Comparison of ENCODE assay signal across 9 cellular contexts in the genomic region with DNA sequence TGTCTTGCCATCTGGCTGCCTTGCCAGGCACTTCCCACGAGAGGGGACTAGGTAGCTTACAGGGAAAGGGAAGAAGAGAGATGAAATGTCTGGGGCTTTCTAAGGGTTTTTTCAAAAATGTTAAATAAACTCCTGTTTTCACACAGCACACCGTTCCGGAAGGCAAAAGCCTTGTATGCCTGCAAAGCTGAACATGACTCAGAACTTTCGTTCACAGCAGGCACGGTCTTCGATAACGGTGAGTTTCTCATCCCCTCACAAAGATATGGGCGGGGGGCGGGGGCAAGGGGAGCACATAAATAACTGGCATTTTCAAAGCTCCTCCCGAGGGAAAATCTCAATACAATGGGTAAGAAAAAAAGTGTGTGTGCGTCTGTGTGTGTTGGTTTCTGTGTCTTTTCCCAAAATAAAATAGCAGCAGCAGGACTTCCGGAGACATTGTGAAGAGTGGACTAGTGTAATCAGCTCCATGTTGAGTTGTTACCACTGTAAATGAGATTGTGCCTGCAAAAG.
DNase-seq lines count a peak whose midpoint lies in the region; ATAC-seq, FAIRE-seq and TF ChIP-seq lines count a peak whose summit lies in the region.
"Had no signal": no experiment of that assay in that cellular context is flagged by ENCODE, and none has a peak within 500 bp of the region (broad histone marks: within the 10 kb centered on the region; RNA-seq: fewer than 3 reads in every experiment).

No MANE protein-coding gene starts in this region.

- FAIRE-seq in HTR-8/SVneo (lab: Jason Lieb, UNC), result no peak

- H3K4me1 ChIP-seq in GM23338 (ENCODE audit: insufficient read depth) (0 out of 2 replicates have a peak, but pooled peaks cover 5% of the 10 kb centered on the region), neuron (ENCODE audit: insufficient read depth, low read length) (peaks cover 30% of the 10 kb centered on the region)

- no peaks in the 10 kb centered on the region for H3F3A ChIP-seq in GM23338 (replicated peaks; ENCODE audit: low read depth)

- no peaks in the 10 kb centered on the region for H4K20me1 ChIP-seq in GM23338 (replicated peaks; ENCODE audit: insufficient read depth)

- peak; percentile 61 to 78 for ATAC-seq in activated T-cell treated with anti-CD3 and anti-CD28 coated beads, Interleukin-2, amount 50 U/mL, for 4 hours
- no peak for ATAC-seq in GM23338

- H3K4me3 Mint-ChIP-seq in activated T-cell treated with anti-CD3 and anti-CD28 coated beads, Interleukin-2, amount 50 U/mL, for 4 hours, result peak overlapping the region; percentile 5
- H3K4me3 Mint-ChIP-seq in GM23338, result no peak overlapping the region

- DNase-seq in activated T-cell treated with anti-CD3 and anti-CD28 coated beads, Interleukin-2, amount 50 U/mL, for 4 hours, result no peak
- no peak for DNase-seq in activated T-cell treated with anti-CD3 and anti-CD28 coated beads, Interleukin-2, amount 50 U/mL, for 1 hour
- no peak for DNase-seq in GM23338 (ENCODE audit: low spot score)
- DNase-seq in NCI-H2227 treated with DMSO at 0.1 percent for 48 hours (lab: John Stamatoyannopoulos, UW), result peak; percentile 26
- no peak for DNase-seq in NK-92 treated with Interleukin-12 subunit alpha and Interleukin-12 subunit beta, amount 100 ng/mL, for 24 hours (lab: John Stamatoyannopoulos, UW)
- DNase-seq in HTR-8/SVneo (ENCODE audit: insufficient read length, low spot score), result no peak
- DNase-seq in KBM-7, result no peak

- H3K36me3 ChIP-seq in GM23338 (ENCODE audit: insufficient read depth), result peaks cover 7% of the 10 kb centered on the region; the same call in 1 of the 2 replicates
- H3K36me3 ChIP-seq in neuron (ENCODE audit: insufficient read depth, low read length), result no peaks in the 10 kb centered on the region

- in situ Hi-C loops in KBM-7 (cut with MboI; ENCODE audit: low pct_unique_long_range_greater_than_20kb, low sequenced_read_pairs), result no loop called here

- peaks cover 28% of the 10 kb centered on the region for H3K4me1 Mint-ChIP-seq in activated T-cell treated with anti-CD3 and anti-CD28 coated beads, Interleukin-2, amount 50 U/mL, for 4 hours (ENCODE audit: low read depth)
- peaks cover 25% of the 10 kb centered on the region for H3K4me1 Mint-ChIP-seq in GM23338

- H3K27ac Mint-ChIP-seq in GM23338, result peak overlapping the region; percentile 59

- H3K9me3 ChIP-seq in neuron (ENCODE audit: low read length), result no peaks in the 10 kb centered on the region
- H3K9me3 ChIP-seq: thoracic aorta had no signal

- no peak overlapping the region for H3K4me2 ChIP-seq in GM23338

- H2AFZ ChIP-seq in GM23338 (no peak overlapping the region), neuron (ENCODE audit: low read depth, low read length) (peak overlapping the region; percentile 37)

- H3K4me3 ChIP-seq in GM23338 (no peak overlapping the region), neuron (ENCODE audit: low read length) (peak overlapping the region; percentile 30)
- H3K4me3 ChIP-seq: thoracic aorta had no signal

- peaks cover 21% of the 10 kb centered on the region for H3K36me3 Mint-ChIP-seq in activated T-cell treated with anti-CD3 and anti-CD28 coated beads, Interleukin-2, amount 50 U/mL, for 4 hours (ENCODE audit: insufficient read depth)
- no peaks in the 10 kb centered on the region for H3K36me3 Mint-ChIP-seq in GM23338 (ENCODE audit: low read depth)

- no peaks in the 10 kb centered on the region for H3K79me2 ChIP-seq in GM23338 (replicated peaks; ENCODE audit: insufficient read depth)

- H3K27me3 Mint-ChIP-seq in activated T-cell treated with anti-CD3 and anti-CD28 coated beads, Interleukin-2, amount 50 U/mL, for 4 hours (ENCODE audit: low read depth), result no peaks in the 10 kb centered on the region
- H3K27me3 Mint-ChIP-seq in GM23338 (ENCODE audit: insufficient read depth, low read depth, poor library complexity), result peaks cover 3% of the 10 kb centered on the region

- H3K9me3 Mint-ChIP-seq in activated T-cell treated with anti-CD3 and anti-CD28 coated beads, Interleukin-2, amount 50 U/mL, for 4 hours, result no peaks in the 10 kb centered on the region
- H3K9me3 Mint-ChIP-seq in GM23338, result no peaks in the 10 kb centered on the region

- H3K9me2 ChIP-seq in GM23338 (ENCODE audit: insufficient read depth), result 0 out of 2 replicates have a peak, but pooled peaks cover 5% of the 10 kb centered on the region

- no peak for TF ChIP-seq CTCF in GM23338 (conservative IDR thresholded peaks at IDR 0.05; ENCODE audit: low read depth in 2 of 2)

- H3K27ac ChIP-seq in GM23338 (ENCODE audit: low read depth), result no peak overlapping the region
- H3K27ac ChIP-seq: thoracic aorta had no signal

- H3K27me3 ChIP-seq in GM23338 (ENCODE audit: insufficient read depth) (no peaks in the 10 kb centered on the region), neuron (ENCODE audit: insufficient read depth, low read length) (no peaks in the 10 kb centered on the region)

TF ChIP-seq in GM23338, 12 proteins besides CTCF, POLR2A, EP300 and RAD21 (continues in another document):
- TF ChIP-seq STAT1 (IDR thresholded peaks at IDR 0.05; ENCODE audit: unreplicated experiment) (no peak), CREB1 (CRISPR knock-in tag; IDR thresholded peaks at IDR 0.05; ENCODE audit: low read depth) (no peak), EZH2phosphoT487 (IDR thresholded peaks at IDR 0.05; ENCODE audit: unreplicated experiment) (no peak), EZH2 (IDR thresholded peaks at IDR 0.05; ENCODE audit: low read depth, unreplicated experiment) (no peak), ZNF114 (CRISPR knock-in tag; IDR thresholded peaks at IDR 0.05) (no peak)
- TF ChIP-seq, protein P1, sequence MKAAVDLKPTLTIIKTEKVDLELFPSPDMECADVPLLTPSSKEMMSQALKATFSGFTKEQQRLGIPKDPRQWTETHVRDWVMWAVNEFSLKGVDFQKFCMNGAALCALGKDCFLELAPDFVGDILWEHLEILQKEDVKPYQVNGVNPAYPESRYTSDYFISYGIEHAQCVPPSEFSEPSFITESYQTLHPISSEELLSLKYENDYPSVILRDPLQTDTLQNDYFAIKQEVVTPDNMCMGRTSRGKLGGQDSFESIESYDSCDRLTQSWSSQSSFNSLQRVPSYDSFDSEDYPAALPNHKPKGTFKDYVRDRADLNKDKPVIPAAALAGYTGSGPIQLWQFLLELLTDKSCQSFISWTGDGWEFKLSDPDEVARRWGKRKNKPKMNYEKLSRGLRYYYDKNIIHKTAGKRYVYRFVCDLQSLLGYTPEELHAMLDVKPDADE (IDR thresholded peaks at IDR 0.05), result no peak
- TF ChIP-seq, protein P2, sequence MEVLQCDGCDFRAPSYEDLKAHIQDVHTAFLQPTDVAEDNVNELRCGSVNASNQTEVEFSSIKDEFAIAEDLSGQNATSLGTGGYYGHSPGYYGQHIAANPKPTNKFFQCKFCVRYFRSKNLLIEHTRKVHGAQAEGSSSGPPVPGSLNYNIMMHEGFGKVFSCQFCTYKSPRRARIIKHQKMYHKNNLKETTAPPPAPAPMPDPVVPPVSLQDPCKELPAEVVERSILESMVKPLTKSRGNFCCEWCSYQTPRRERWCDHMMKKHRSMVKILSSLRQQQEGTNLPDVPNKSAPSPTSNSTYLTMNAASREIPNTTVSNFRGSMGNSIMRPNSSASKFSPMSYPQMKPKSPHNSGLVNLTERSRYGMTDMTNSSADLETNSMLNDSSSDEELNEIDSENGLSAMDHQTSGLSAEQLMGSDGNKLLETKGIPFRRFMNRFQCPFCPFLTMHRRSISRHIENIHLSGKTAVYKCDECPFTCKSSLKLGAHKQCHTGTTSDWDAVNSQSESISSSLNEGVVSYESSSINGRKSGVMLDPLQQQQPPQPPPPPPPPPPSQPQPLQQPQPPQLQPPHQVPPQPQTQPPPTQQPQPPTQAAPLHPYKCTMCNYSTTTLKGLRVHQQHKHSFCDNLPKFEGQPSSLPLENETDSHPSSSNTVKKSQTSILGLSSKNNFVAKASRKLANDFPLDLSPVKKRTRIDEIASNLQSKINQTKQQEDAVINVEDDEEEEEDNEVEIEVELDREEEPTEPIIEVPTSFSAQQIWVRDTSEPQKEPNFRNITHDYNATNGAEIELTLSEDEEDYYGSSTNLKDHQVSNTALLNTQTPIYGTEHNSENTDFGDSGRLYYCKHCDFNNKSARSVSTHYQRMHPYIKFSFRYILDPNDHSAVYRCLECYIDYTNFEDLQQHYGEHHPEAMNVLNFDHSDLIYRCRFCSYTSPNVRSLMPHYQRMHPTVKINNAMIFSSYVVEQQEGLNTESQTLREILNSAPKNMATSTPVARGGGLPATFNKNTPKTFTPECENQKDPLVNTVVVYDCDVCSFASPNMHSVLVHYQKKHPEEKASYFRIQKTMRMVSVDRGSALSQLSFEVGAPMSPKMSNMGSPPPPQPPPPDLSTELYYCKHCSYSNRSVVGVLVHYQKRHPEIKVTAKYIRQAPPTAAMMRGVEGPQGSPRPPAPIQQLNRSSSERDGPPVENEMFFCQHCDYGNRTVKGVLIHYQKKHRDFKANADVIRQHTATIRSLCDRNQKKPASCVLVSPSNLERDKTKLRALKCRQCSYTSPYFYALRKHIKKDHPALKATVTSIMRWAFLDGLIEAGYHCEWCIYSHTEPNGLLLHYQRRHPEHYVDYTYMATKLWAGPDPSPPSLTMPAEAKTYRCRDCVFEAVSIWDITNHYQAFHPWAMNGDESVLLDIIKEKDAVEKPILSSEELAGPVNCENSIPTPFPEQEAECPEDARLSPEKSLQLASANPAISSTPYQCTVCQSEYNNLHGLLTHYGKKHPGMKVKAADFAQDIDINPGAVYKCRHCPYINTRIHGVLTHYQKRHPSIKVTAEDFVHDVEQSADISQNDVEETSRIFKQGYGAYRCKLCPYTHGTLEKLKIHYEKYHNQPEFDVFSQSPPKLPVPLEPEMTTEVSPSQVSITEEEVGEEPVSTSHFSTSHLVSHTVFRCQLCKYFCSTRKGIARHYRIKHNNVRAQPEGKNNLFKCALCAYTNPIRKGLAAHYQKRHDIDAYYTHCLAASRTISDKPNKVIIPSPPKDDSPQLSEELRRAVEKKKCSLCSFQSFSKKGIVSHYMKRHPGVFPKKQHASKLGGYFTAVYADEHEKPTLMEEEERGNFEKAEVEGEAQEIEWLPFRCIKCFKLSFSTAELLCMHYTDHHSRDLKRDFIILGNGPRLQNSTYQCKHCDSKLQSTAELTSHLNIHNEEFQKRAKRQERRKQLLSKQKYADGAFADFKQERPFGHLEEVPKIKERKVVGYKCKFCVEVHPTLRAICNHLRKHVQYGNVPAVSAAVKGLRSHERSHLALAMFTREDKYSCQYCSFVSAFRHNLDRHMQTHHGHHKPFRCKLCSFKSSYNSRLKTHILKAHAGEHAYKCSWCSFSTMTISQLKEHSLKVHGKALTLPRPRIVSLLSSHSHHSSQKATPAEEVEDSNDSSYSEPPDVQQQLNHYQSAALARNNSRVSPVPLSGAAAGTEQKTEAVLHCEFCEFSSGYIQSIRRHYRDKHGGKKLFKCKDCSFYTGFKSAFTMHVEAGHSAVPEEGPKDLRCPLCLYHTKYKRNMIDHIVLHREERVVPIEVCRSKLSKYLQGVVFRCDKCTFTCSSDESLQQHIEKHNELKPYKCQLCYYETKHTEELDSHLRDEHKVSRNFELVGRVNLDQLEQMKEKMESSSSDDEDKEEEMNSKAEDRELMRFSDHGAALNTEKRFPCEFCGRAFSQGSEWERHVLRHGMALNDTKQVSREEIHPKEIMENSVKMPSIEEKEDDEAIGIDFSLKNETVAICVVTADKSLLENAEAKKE (CRISPR knock-in tag; IDR thresholded peaks at IDR 0.05), result no peak
